9 cellular contexts compared by ENCODE assay signal in genomic region chr14:70018713-70019201, GRCh38.
DNase-seq lines count a peak whose midpoint lies in the region; ATAC-seq and TF ChIP-seq lines count a peak whose summit lies in the region.
"Had no signal": no experiment of that assay in that cellular context is flagged by ENCODE, and none has a peak within 500 bp of the region (broad histone marks: within the 10 kb centered on the region; RNA-seq: fewer than 3 reads in every experiment).

No MANE protein-coding gene starts in this region.

- no peak overlapping the region for H3K4me2 ChIP-seq in trophoblast cell (ENCODE audit: low read length)

- no peak overlapping the region for H4K12ac ChIP-seq in trophoblast cell (ENCODE audit: low read depth, low read length)

- WGBS in trophoblast cell (ENCODE audit: extremely low coverage, insufficient coverage, insufficient read length) = no CpG with 5 or more reads among the region's 9 CpGs

- H3K79me1 ChIP-seq in trophoblast cell (ENCODE audit: low read length) = no peaks in the 10 kb centered on the region

- no peak overlapping the region for H2AFZ ChIP-seq in trophoblast cell (ENCODE audit: insufficient read depth, low read length, poor library complexity)

- H2BK12ac ChIP-seq in trophoblast cell (ENCODE audit: low read length) = no peak overlapping the region

- H3K4me3 ChIP-seq in left ventricle myocardium inferior (peak overlapping the region; percentile 30), trophoblast cell (ENCODE audit: low read depth, low read length) (no peak overlapping the region)

- no peak overlapping the region for H3K18ac ChIP-seq in trophoblast cell (ENCODE audit: low read length)

- no peak overlapping the region for H3K4ac ChIP-seq in trophoblast cell (ENCODE audit: low read depth, low read length)

- DNase-seq in NOMO-1 treated with DMSO at 0.1 percent for 48 hours (lab: John Stamatoyannopoulos, UW; ENCODE audit: unreplicated experiment) (peak; percentile 72), left ventricle myocardium inferior (peak; percentile 22), stromal cell of bone marrow (ENCODE audit: low read depth) (peak; percentile 36), NCI-H2107 treated with DMSO at 0.1 percent for 48 hours (lab: John Stamatoyannopoulos, UW; ENCODE audit: unreplicated experiment) (no peak), GM19240 (ENCODE audit: insufficient read length, low spot score) (no peak), cortex of kidney (lab: John Stamatoyannopoulos, UW) (no peak), trophoblast cell (no peak)

- H4K8ac ChIP-seq in trophoblast cell (ENCODE audit: low read depth, low read length) = no peak overlapping the region

- peak overlapping the region; percentile 43 for H3K27ac ChIP-seq in left ventricle myocardium inferior (replicated peaks)
- H3K27ac ChIP-seq in trophoblast cell (ENCODE audit: low read depth, low read length) = no peak overlapping the region

- no peak overlapping the region for H3K9ac ChIP-seq in trophoblast cell (ENCODE audit: low read length)

- peaks cover 35% of the 10 kb centered on the region for H3K27me3 ChIP-seq in left ventricle myocardium inferior (ENCODE audit: low read depth)
- no peaks in the 10 kb centered on the region for H3K27me3 ChIP-seq in trophoblast cell (ENCODE audit: insufficient read depth, low read length)

- no peak overlapping the region for H4K91ac ChIP-seq in trophoblast cell (ENCODE audit: low read depth, low read length)

- no peaks in the 10 kb centered on the region for H3K36me3 ChIP-seq in left ventricle myocardium inferior
- H3K36me3 ChIP-seq in trophoblast cell (ENCODE audit: control insufficient read depth in 1 of 2, insufficient read depth in 2 of 2, low read length in 2 of 2) = no peaks in the 10 kb centered on the region

- no peak overlapping the region for H2BK5ac ChIP-seq in trophoblast cell (ENCODE audit: low read depth, low read length, poor library complexity)

- no peak for TF ChIP-seq CTCF in left ventricle myocardium inferior (IDR thresholded peaks at IDR 0.05; ENCODE audit: borderline replicate concordance)

- H3K4me1 ChIP-seq in left ventricle myocardium inferior (peaks cover 4% of the 10 kb centered on the region), trophoblast cell (ENCODE audit: control insufficient read depth in 1 of 2, insufficient read depth in 2 of 2, low read length in 2 of 2) (no peaks in the 10 kb centered on the region)

- no peak overlapping the region for H2BK120ac ChIP-seq in trophoblast cell (ENCODE audit: insufficient read depth, low read length, poor library complexity)

- no peak overlapping the region for H3K23ac ChIP-seq in trophoblast cell (ENCODE audit: low read length)

- intact Hi-C loops in left ventricle myocardium inferior (cut with micrococcal nuclease) = no loop called here

- H3K79me2 ChIP-seq in trophoblast cell (ENCODE audit: control insufficient read depth, insufficient read depth, low read length, poor library complexity) = no peaks in the 10 kb centered on the region

- no peak overlapping the region for H3K14ac ChIP-seq in trophoblast cell (ENCODE audit: low read length)

- H2AK5ac ChIP-seq in trophoblast cell (ENCODE audit: low read length) = no peak overlapping the region

- H3K9me3 ChIP-seq in left ventricle myocardium inferior (replicated peaks) (no peaks in the 10 kb centered on the region), trophoblast cell (ENCODE audit: insufficient read depth, low read depth, low read length) (peaks cover 4% of the 10 kb centered on the region)

- ATAC-seq in GM21423 (IDR thresholded peaks at IDR 0.05; ENCODE audit: unreplicated experiment) = peak; percentile 55
- ATAC-seq: T-cell had no signal

Comparison
In these comparisons a context has a peak if more than half of its experiments do, and no peak if none do; other contexts are left out.
1. DNase-seq: peak in NOMO-1 treated with DMSO at 0.1 percent for 48 hours (single experiment), left ventricle myocardium inferior (single experiment) and stromal cell of bone marrow (single experiment); none in NCI-H2107 treated with DMSO at 0.1 percent for 48 hours (single experiment), GM19240 (single experiment), cortex of kidney (single experiment) and trophoblast cell (0 of 2).